8 cellular contexts compared by ENCODE assay signal in genomic region chr1:146938927-146939786, GRCh38. TPM values are rescaled to one million over a fixed set of nuclear protein-coding genes. Genes with fewer than 3 reads are reported as not detected.
DNase-seq lines count a peak whose midpoint lies in the region; ATAC-seq, FAIRE-seq and TF ChIP-seq lines count a peak whose summit lies in the region.
"Not testable (repeated sequence)": the region's sequence is repeated elsewhere in the genome, so short reads cannot be mapped to it uniquely, and the experiment has no call there.

No MANE protein-coding gene starts in this region.

- H3K27ac ChIP-seq in WERI-Rb-1 (peak overlapping the region; percentile 97), hepatocyte (peak overlapping the region; percentile 97), pancreas (peak overlapping the region; percentile 77 to 91 (median 82)), vagina (peak overlapping the region; percentile 65)
- H3K27ac ChIP-seq in brain microvascular endothelial cell: not testable (repeated sequence)

- H3K79me2 ChIP-seq in hepatocyte: peaks cover 15% of the 10 kb centered on the region

- H3K4me2 ChIP-seq in hepatocyte: peak overlapping the region; percentile 87

- in situ Hi-C loops in brain microvascular endothelial cell (cut with HindIII; ENCODE audit: low pct_ligation_motif_present, low sequenced_read_pairs): not testable (repeated sequence)

- peak; percentile 51 for DNase-seq in GM12865 (ENCODE audit: low read depth)
- peak; percentile 46 for DNase-seq in M059J (ENCODE audit: low read depth)
- peak; percentile 46 for DNase-seq in WERI-Rb-1
- DNase-seq in brain microvascular endothelial cell; vagina (ENCODE audit: extremely low spot score in 2 of 2): not testable (repeated sequence)
- DNase-seq in hepatocyte (ENCODE audit: low spot score): peak; percentile 60
- peak; percentile 58 to 84 (median 69) for DNase-seq in pancreas

- not testable (repeated sequence) for H4K20me1 ChIP-seq in hepatocyte (ENCODE audit: insufficient read depth, poor library complexity, severe bottlenecking)

- H3K36me3 ChIP-seq in WERI-Rb-1; brain microvascular endothelial cell (replicated peaks); hepatocyte (replicated peaks; ENCODE audit: insufficient read depth, low read depth); pancreas; vagina: not testable (repeated sequence)

- 2% methylated on average over 47 of the region's 55 CpGs for WGBS in hepatocyte (ENCODE audit: low lambda C conversion rate, missing lambda C conversion rate)
- 2 to 5% methylated on average over 33 to 55 of the region's 55 CpGs for WGBS in pancreas, 2 donors

- H3K4me1 ChIP-seq in hepatocyte (ENCODE audit: insufficient read depth); pancreas; vagina: not testable (repeated sequence)

- H3K27me3 ChIP-seq in WERI-Rb-1 (ENCODE audit: insufficient read depth, low read depth, severe bottlenecking); brain microvascular endothelial cell (replicated peaks); hepatocyte; pancreas; vagina: not testable (repeated sequence)

- not testable (repeated sequence) for TF ChIP-seq POLR2A in vagina (IDR thresholded peaks at IDR 0.05)

- peak overlapping the region; percentile 53 for H3K4me3 ChIP-seq in GM12865 (ENCODE audit: low read depth, low read length)
- peak overlapping the region; percentile 75 for H3K4me3 ChIP-seq in WERI-Rb-1 (ENCODE audit: low read depth, low read length)
- peak overlapping the region; percentile 67 for H3K4me3 ChIP-seq in brain microvascular endothelial cell (ENCODE audit: low read depth, low read length)
- H3K4me3 ChIP-seq in hepatocyte: peak overlapping the region; percentile 62
- H3K4me3 ChIP-seq in pancreas: peak overlapping the region; percentile 57 to 72 (median 66)
- H3K4me3 ChIP-seq in vagina: peak overlapping the region; percentile 60 to 66

- intact Hi-C loops in pancreas (cut with DNase I); vagina (cut with DNase I): not testable (repeated sequence)

- not testable (repeated sequence) for H3K9me2 ChIP-seq in hepatocyte (replicated peaks; ENCODE audit: insufficient read depth)

- not testable (repeated sequence) for H3K9me3 ChIP-seq in WERI-Rb-1 (ENCODE audit: severe bottlenecking); hepatocyte (ENCODE audit: low read depth); pancreas; vagina

- ATAC-seq in HG02623 (IDR thresholded peaks at IDR 0.05; ENCODE audit: unreplicated experiment): peak; percentile 22
- peak; percentile 78 to 85 (median 84) for ATAC-seq in pancreas

- TF ChIP-seq CTCF in GM12865 (IDR thresholded peaks at IDR 0.05; ENCODE audit: insufficient read depth, low read depth, low read length, missing control alignments); WERI-Rb-1 (IDR thresholded peaks at IDR 0.05; ENCODE audit: low read depth, low read length); brain microvascular endothelial cell (IDR thresholded peaks at IDR 0.05; ENCODE audit: low read depth, low read length, missing control alignments); hepatocyte (IDR thresholded peaks at IDR 0.05; ENCODE audit: poor library complexity); pancreas (IDR thresholded peaks at IDR 0.05); vagina (IDR thresholded peaks at IDR 0.05): not testable (repeated sequence)

- FAIRE-seq in pancreas (lab: Jason Lieb, UNC): not testable (repeated sequence)

- peak overlapping the region; percentile 74 for H2AFZ ChIP-seq in hepatocyte

RNA-seq across cellular contexts. Expression of gene NBPF12, which starts 1.0 kb away (rescaled TPM):
- total RNA-seq in M059J (2014; rRNA removed; shearing (Covaris generic)): 1.7 and 4.4 TPM in 2 replicates
- 8.0 and 10.3 TPM in 2 replicates for total RNA-seq in hepatocyte
- polyA plus RNA-seq in hepatocyte: 5.5 and 5.6 TPM in 2 replicates
- total RNA-seq in pancreas: 10 to 100 TPM in 2 of 6 donors, 1 to 10 TPM in 4; 4.6 to 11.2 (median 6.4) TPM
- 1 to 10 TPM; 9.2 to 9.5 TPM for polyA plus RNA-seq in pancreas
- total RNA-seq in vagina: 14.7 TPM
